In the genomic region with DNA sequence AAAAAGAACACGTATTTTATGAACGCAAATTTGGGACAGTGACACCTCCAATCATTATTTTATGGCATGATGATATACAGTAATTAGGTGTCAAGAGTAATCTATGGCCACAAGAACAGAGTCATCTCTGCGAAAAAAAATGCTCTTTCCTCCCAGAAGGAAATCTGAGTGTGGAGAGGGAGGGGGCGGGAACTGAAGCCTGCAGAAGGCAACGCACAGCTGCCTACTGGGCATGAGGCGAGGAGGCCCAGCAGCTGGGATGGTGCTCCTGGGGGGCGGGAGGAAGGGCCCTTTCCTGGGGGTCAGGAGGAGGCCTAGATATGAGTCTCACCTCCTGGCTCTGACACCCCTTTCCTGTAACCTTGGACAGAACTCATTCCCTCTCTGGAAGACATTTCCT, we compare ENCODE assay signal across 19 cellular contexts.
A peak's percentile ranks its signal among the peaks of the same experiment; 100 is the strongest.
DNase-seq lines count a peak whose midpoint lies in the region; ATAC-seq and TF ChIP-seq lines count a peak whose summit lies in the region.
"Had no signal": no experiment of that assay in that cellular context is flagged by ENCODE, and none has a peak within 500 bp of the region (broad histone marks: within the 10 kb centered on the region; RNA-seq: fewer than 3 reads in every experiment).

No MANE protein-coding gene starts in this region.

- H3K4me3 ChIP-seq in SK-N-SH (ENCODE audit: low read depth in 2 of 2, low read length in 1 of 2): no peak overlapping the region
- H3K4me3 ChIP-seq in dorsolateral prefrontal cortex: no peak overlapping the region
- H3K4me3 ChIP-seq: A549, GM12878, GM23248, HAP-1 had no signal

- H3K36me3 ChIP-seq in SK-N-SH (replicated peaks in 1 of 2; ENCODE audit: control insufficient read depth in 1 of 2, insufficient read depth in 2 of 2, low read length in 1 of 2): no peaks in the 10 kb centered on the region
- H3K36me3 ChIP-seq: HAP-1 had no signal

- peaks cover 0 to 44% of the 10 kb centered on the region in 2 experiments; a peak in 2 of 4 replicates for H3K4me1 ChIP-seq in SK-N-SH (ENCODE audit: control insufficient read depth in 1 of 2, insufficient read depth in 2 of 2, low read depth in 1 of 2, low read length in 1 of 2)
- H3K4me1 ChIP-seq: A549 had no signal

- peak overlapping the region in 1 of 2 experiments; percentile 94; a peak in 2 of 4 replicates for H3K27ac ChIP-seq in SK-N-SH (ENCODE audit: low read depth in 2 of 2, low read length in 1 of 2)
- peak overlapping the region in 49 of 59 donors; percentile 2 to 93 (median 63) for H3K27ac ChIP-seq in dorsolateral prefrontal cortex
- peak overlapping the region; percentile 27 for H3K27ac ChIP-seq in temporal lobe (ENCODE audit: low read depth, low read length)
- H3K27ac ChIP-seq: 22Rv1, A549, C4-2B, GM23248 had no signal

- H3K27me3 ChIP-seq in SK-N-SH (ENCODE audit: insufficient read depth) (no peaks in the 10 kb centered on the region), dorsolateral prefrontal cortex (peaks cover 0 to 21% (median 0%) of the 10 kb centered on the region in 45 donors)

- CTCF ChIA-PET in SK-N-SH (lab: Yijun Ruan, JAX): interaction anchor here (0.7 to 8.8 kb wide), 6 partner anchors 13 to 229 kb away, joined by 3 to 100 read pairs (median 32); partner anchors contain the start of gene ELAVL4

- no peaks in the 10 kb centered on the region for H3K79me2 ChIP-seq in SK-N-SH (ENCODE audit: insufficient read depth)

- intact Hi-C loops in dorsolateral prefrontal cortex (cut with DNase I): loop anchor here (10.0 kb wide), 2 partner anchors 1151 to 1761 kb away; no protein-coding TSS in a partner anchor

- H4K20me1 ChIP-seq in SK-N-SH (ENCODE audit: insufficient read depth): no peaks in the 10 kb centered on the region

- ATAC-seq in SK-N-SH treated with all-trans-retinoic acid at 6 μM for 48 hours (no peak; the same call in 2 of the 3 replicates), GM21447 (IDR thresholded peaks at IDR 0.05; ENCODE audit: unreplicated experiment) (no peak)
- ATAC-seq: A549, GM12878, HepG2 had no signal

- no peaks in the 10 kb centered on the region for H3F3A ChIP-seq in SK-N-SH (replicated peaks; ENCODE audit: insufficient read depth)

- TF ChIP-seq RAD21 in SK-N-SH (IDR thresholded peaks at IDR 0.05; ENCODE audit: low read length): no peak

- 58% methylated on average over 7 of the region's 7 CpGs for WGBS in SK-N-SH (ENCODE audit: low lambda C conversion rate)

- no peak for TF ChIP-seq CTCF in SK-N-SH (IDR thresholded peaks at IDR 0.05)
- TF ChIP-seq CTCF in dorsolateral prefrontal cortex (IDR thresholded peaks at IDR 0.05 in 54 of 56, conservative IDR thresholded peaks at IDR 0.05 in 2 of 56; ENCODE audit: low read depth in 1 of 56, partially characterized antibody in 56 of 56): no peak

- no peak overlapping the region for H3K4me2 ChIP-seq in SK-N-SH
- H3K4me2 ChIP-seq: A549 had no signal

- POLR2A ChIA-PET in SK-N-SH (lab: Yijun Ruan, JAX): interaction anchor here (1.2 to 1.5 kb wide), 2 partner anchors 64 to 225 kb away, joined by 3 to 6 read pairs; no protein-coding TSS in a partner anchor

- peak; percentile 25 for DNase-seq in DMS 273 (lab: John Stamatoyannopoulos, UW; ENCODE audit: unreplicated experiment)
- no peak for DNase-seq in DMS 273 treated with DMSO at 0.1 percent for 48 hours (lab: John Stamatoyannopoulos, UW)
- peak; percentile 48 for DNase-seq in SK-N-SH
- DNase-seq in dorsolateral prefrontal cortex: peak in 1 of 10 donors; percentile 14
- DNase-seq: AML-193; CD4-positive, alpha-beta T cell; DMS53; DND-41; EL; GM23248 had no signal

- no peaks in the 10 kb centered on the region for H3K9me3 ChIP-seq in SK-N-SH
- H3K9me3 ChIP-seq: A549, HAP-1 had no signal

- H3K9me2 ChIP-seq in SK-N-SH: no peaks in the 10 kb centered on the region

- TF ChIP-seq EP300 in SK-N-SH (IDR thresholded peaks at IDR 0.05; ENCODE audit: borderline replicate concordance in 1 of 2, low read depth in 1 of 2, low read length in 1 of 2): no peak

- H2AFZ ChIP-seq in SK-N-SH (ENCODE audit: low read depth): no peak overlapping the region
- H2AFZ ChIP-seq: GM23248 had no signal

- H3K9ac ChIP-seq in SK-N-SH: no peak overlapping the region
- H3K9ac ChIP-seq: GM23248 had no signal

TF ChIP-seq in SK-N-SH, 30 proteins besides CTCF, POLR2A, EP300 and RAD21:
- TF ChIP-seq, protein P1, sequence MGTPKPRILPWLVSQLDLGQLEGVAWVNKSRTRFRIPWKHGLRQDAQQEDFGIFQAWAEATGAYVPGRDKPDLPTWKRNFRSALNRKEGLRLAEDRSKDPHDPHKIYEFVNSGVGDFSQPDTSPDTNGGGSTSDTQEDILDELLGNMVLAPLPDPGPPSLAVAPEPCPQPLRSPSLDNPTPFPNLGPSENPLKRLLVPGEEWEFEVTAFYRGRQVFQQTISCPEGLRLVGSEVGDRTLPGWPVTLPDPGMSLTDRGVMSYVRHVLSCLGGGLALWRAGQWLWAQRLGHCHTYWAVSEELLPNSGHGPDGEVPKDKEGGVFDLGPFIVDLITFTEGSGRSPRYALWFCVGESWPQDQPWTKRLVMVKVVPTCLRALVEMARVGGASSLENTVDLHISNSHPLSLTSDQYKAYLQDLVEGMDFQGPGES (IDR thresholded peaks at IDR 0.05; ENCODE audit: low read depth, low read length): no peak

TF ChIP-seq in SK-N-SH treated with all-trans-retinoic acid at 6 μM for 48 hours, 23 proteins besides CTCF, POLR2A, EP300 and RAD21:
- no peak for TF ChIP-seq TCF4 (CRISPR knock-in tag; IDR thresholded peaks at IDR 0.05; ENCODE audit: borderline replicate concordance)
- TF ChIP-seq, protein P2, sequence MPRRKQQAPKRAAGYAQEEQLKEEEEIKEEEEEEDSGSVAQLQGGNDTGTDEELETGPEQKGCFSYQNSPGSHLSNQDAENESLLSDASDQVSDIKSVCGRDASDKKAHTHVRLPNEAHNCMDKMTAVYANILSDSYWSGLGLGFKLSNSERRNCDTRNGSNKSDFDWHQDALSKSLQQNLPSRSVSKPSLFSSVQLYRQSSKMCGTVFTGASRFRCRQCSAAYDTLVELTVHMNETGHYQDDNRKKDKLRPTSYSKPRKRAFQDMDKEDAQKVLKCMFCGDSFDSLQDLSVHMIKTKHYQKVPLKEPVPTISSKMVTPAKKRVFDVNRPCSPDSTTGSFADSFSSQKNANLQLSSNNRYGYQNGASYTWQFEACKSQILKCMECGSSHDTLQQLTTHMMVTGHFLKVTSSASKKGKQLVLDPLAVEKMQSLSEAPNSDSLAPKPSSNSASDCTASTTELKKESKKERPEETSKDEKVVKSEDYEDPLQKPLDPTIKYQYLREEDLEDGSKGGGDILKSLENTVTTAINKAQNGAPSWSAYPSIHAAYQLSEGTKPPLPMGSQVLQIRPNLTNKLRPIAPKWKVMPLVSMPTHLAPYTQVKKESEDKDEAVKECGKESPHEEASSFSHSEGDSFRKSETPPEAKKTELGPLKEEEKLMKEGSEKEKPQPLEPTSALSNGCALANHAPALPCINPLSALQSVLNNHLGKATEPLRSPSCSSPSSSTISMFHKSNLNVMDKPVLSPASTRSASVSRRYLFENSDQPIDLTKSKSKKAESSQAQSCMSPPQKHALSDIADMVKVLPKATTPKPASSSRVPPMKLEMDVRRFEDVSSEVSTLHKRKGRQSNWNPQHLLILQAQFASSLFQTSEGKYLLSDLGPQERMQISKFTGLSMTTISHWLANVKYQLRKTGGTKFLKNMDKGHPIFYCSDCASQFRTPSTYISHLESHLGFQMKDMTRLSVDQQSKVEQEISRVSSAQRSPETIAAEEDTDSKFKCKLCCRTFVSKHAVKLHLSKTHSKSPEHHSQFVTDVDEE (CRISPR knock-in tag; IDR thresholded peaks at IDR 0.05): no peak
- no peak for TF ChIP-seq ESRRG (CRISPR knock-in tag; IDR thresholded peaks at IDR 0.05)
- TF ChIP-seq ZFP30 (CRISPR knock-in tag; IDR thresholded peaks at IDR 0.05): no peak
- no peak for TF ChIP-seq ZC3H10 (CRISPR knock-in tag; IDR thresholded peaks at IDR 0.05)
- no peak for TF ChIP-seq SNAI2 (CRISPR knock-in tag; IDR thresholded peaks at IDR 0.05)
- no peak for TF ChIP-seq OSR1 (CRISPR knock-in tag; IDR thresholded peaks at IDR 0.05)
- no peak for TF ChIP-seq GLIS3 (CRISPR knock-in tag; IDR thresholded peaks at IDR 0.05)
- TF ChIP-seq TOX (CRISPR knock-in tag; IDR thresholded peaks at IDR 0.05; ENCODE audit: borderline replicate concordance): no peak
- no peak for TF ChIP-seq ZNF70 (CRISPR knock-in tag; IDR thresholded peaks at IDR 0.05)
- TF ChIP-seq, protein P3, sequence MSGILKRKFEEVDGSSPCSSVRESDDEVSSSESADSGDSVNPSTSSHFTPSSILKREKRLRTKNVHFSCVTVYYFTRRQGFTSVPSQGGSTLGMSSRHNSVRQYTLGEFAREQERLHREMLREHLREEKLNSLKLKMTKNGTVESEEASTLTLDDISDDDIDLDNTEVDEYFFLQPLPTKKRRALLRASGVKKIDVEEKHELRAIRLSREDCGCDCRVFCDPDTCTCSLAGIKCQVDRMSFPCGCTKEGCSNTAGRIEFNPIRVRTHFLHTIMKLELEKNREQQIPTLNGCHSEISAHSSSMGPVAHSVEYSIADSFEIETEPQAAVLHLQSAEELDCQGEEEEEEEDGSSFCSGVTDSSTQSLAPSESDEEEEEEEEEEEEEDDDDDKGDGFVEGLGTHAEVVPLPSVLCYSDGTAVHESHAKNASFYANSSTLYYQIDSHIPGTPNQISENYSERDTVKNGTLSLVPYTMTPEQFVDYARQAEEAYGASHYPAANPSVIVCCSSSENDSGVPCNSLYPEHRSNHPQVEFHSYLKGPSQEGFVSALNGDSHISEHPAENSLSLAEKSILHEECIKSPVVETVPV (CRISPR knock-in tag; IDR thresholded peaks at IDR 0.05): no peak
- no peak for TF ChIP-seq ZNF8 (CRISPR knock-in tag; IDR thresholded peaks at IDR 0.05)
- TF ChIP-seq ZNF565 (CRISPR knock-in tag; conservative IDR thresholded peaks at IDR 0.05; ENCODE audit: low read depth): no peak
